Comparison of ENCODE assay signal across 33 cellular contexts in the genomic region with DNA sequence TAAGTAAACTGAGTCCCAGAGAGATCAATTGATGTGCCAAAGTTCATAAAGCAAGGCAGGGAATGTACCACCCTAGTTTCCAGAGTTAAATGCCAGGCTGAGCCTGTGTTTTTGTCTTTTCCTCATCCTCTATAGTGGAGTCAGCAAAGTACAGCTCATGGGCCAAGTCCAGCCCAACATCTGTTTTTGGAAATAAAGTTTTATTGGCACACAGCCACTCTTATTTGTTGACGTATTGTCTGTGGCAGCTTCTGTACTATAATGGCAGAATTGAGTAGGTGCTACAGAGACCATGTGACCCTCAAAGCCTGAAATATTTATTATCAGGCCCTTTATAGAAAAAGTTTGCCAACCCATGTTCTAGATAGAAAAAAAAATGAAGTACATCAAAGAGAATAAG.
"Had no signal": no experiment of that assay in that cellular context is flagged by ENCODE, and none has a peak within 500 bp of the region (broad histone marks: within the 10 kb centered on the region; RNA-seq: fewer than 3 reads in every experiment).

No MANE protein-coding gene starts in this region.

- H3K4me3 ChIP-seq: ascending aorta, breast epithelium, cardiac muscle cell, colonic mucosa, esophagus squamous epithelium, gastrocnemius medialis, heart left ventricle had no signal

- H3K27me3 ChIP-seq: ascending aorta, breast epithelium, cardiac muscle cell, colonic mucosa, esophagus squamous epithelium, foreskin keratinocyte, gastrocnemius medialis, heart left ventricle had no signal

- FAIRE-seq: endothelial cell of umbilical vein had no signal

- DNase-seq: activated B cell treated with CpG ODN at 0.5 μM for 24 hours; activated CD4-positive, alpha-beta memory T cell treated with anti-CD3 and anti-CD28 coated beads, Interleukin-2, amount 10 ng/mL, durations not matched to agents 7 days and 5 days; activated CD4-positive, alpha-beta T cell treated with anti-CD3 and anti-CD28 coated beads for 36 hours; activated CD4-positive, alpha-beta T cell treated with anti-CD3 and anti-CD28 coated beads, Interleukin-2, amount 10 ng/mL, durations not matched to agents 7 days and 5 days; activated CD4-positive, alpha-beta T cell treated with anti-CD3 and anti-CD28 coated beads, Interleukin-2, amount 50 U/mL, for 4 hours; activated CD4-positive, CD25-positive, alpha-beta regulatory T cell treated with anti-CD3 and anti-CD28 coated beads, Interleukin-2, amount 50 U/mL, for 72 hours; activated CD8-positive, alpha-beta memory T cell treated with anti-CD3 and anti-CD28 coated beads, Interleukin-2, amount 50 U/mL, for 48 hours; activated gamma-delta T cell; activated naive CD4-positive, alpha-beta T cell; activated naive CD4-positive, alpha-beta T cell treated with anti-CD3 and anti-CD28 coated beads, Interleukin-2, amount 10 ng/mL, durations not matched to agents 7 days and 5 days; activated naive CD8-positive, alpha-beta T cell treated with anti-CD3 and anti-CD28 coated beads, Interleukin-2, amount 10 ng/mL, durations not matched to agents 7 days and 5 days; activated T-cell treated with anti-CD3 and anti-CD28 coated beads for 4 hours; activated T-cell treated with anti-CD3 and anti-CD28 coated beads, Interleukin-2, amount 50 U/mL, for 24 hours; activated T-cell treated with anti-CD3 and anti-CD28 coated beads, Interleukin-2, amount 50 U/mL, for 72 hours; central memory CD4-positive, alpha-beta T cell; cerebellar nuclear complex; colonic mucosa; effector CD8-positive, alpha-beta T cell; esophagus squamous epithelium; foreskin keratinocyte; gastrocnemius medialis; glutamatergic neuron; heart left ventricle; T-helper 1 cell; T-helper 17 cell; T1000; WERI-Rb-1 had no signal

- H3K9me3 ChIP-seq: ascending aorta, breast epithelium, colonic mucosa, esophagus squamous epithelium, gastrocnemius medialis, heart left ventricle had no signal

- H3K36me3 ChIP-seq: ascending aorta, breast epithelium, cardiac muscle cell, colonic mucosa, esophagus squamous epithelium, gastrocnemius medialis, heart left ventricle, WERI-Rb-1 had no signal

- H3K4me1 ChIP-seq: ascending aorta, breast epithelium, colonic mucosa, gastrocnemius medialis had no signal

- H3K27ac ChIP-seq: ascending aorta, cardiac muscle cell, colonic mucosa, epithelial cell of prostate, esophagus squamous epithelium, foreskin keratinocyte, gastrocnemius medialis, heart left ventricle, WERI-Rb-1 had no signal

- ATAC-seq: activated CD4-positive, alpha-beta T cell treated with anti-CD3 and anti-CD28 coated beads for 36 hours; activated naive CD4-positive, alpha-beta T cell treated with anti-CD3 and anti-CD28 coated beads, Interleukin-2, amount 50 U/mL, for 72 hours; activated T-cell treated with anti-CD3 and anti-CD28 coated beads, Interleukin-2, amount 50 U/mL, for 72 hours; foreskin keratinocyte; gastrocnemius medialis; T-helper 17 cell had no signal
